Comparison of ENCODE assay signal across 8 cellular contexts in the genomic region with DNA sequence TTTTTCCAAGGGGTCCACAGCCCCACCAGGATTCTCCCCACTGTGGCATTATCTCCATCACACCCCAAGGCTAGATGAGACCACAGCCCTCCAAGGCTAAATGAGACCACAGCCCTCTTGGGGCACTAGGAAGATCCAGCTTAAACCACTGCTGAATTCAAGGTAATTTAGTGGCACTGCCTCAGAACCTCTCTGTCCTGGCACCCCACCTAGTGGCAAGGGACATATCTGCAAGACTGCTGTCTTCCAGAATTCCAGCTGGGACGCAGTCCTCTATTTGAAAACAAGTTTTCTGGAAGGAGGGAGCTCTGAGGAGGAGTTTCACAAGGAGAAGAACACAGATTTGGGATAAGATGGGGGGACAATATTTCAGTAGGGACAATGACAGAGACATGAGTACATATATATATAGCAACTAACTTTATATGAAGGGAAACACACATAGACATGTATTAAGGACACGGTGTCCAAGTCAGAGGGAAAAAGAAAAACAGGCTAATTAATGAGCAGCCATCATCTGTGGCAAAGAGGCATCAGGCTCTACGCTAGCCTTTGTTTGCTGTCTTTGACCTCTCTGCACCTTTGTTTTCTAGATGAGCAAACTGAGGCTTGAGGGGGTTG. TPM values are rescaled to one million over a fixed set of nuclear protein-coding genes. Genes with fewer than 3 reads are reported as not detected.
DNase-seq lines count a peak whose midpoint lies in the region; ATAC-seq and TF ChIP-seq lines count a peak whose summit lies in the region.

No MANE protein-coding gene starts in this region.

- DNase-seq in left ventricle myocardium inferior (no peak), Right ventricle myocardium inferior (ENCODE audit: missing footprints) (no peak), M059J (ENCODE audit: low read depth) (peak; percentile 54), left lung (no peak), midbrain (lab: John Stamatoyannopoulos, UW) (no peak), ascending aorta (ENCODE audit: low spot score in 2 of 2) (no peak)
- peak; percentile 18 for DNase-seq in activated CD4-positive, alpha-beta T cell treated with anti-CD3 and anti-CD28 coated beads, Interleukin-2, amount 10 ng/mL, durations not matched to agents 7 days and 5 days

- no peaks in the 10 kb centered on the region for H3K4me1 ChIP-seq in left ventricle myocardium inferior
- H3K4me1 ChIP-seq in left lung = no peaks in the 10 kb centered on the region
- H3K4me1 ChIP-seq in ascending aorta = no peaks in the 10 kb centered on the region

- peak; percentile 61 for TF ChIP-seq CTCF in left ventricle myocardium inferior (IDR thresholded peaks at IDR 0.05; ENCODE audit: borderline replicate concordance)
- peak; percentile 32 to 43 for TF ChIP-seq CTCF in left lung (IDR thresholded peaks at IDR 0.05)
- TF ChIP-seq CTCF in ascending aorta (IDR thresholded peaks at IDR 0.05) = peak in 1 of 3 experiments; percentile 24

- no peaks in the 10 kb centered on the region for H3K36me3 Mint-ChIP-seq in activated CD4-positive, alpha-beta T cell treated with anti-CD3 and anti-CD28 coated beads, Interleukin-2, amount 10 ng/mL, durations not matched to agents 7 days and 5 days (ENCODE audit: low read depth)

- H3K27ac ChIP-seq in left ventricle myocardium inferior (replicated peaks) (no peak overlapping the region), left lung (no peak overlapping the region), ascending aorta (no peak overlapping the region)

- POLR2A ChIA-PET in activated CD4-positive, alpha-beta T cell treated with anti-CD3 and anti-CD28 coated beads, Interleukin-2, amount 10 ng/mL, durations not matched to agents 7 days and 5 days (lab: Charles Lee) = no interaction called here

- H3K27me3 Mint-ChIP-seq in activated CD4-positive, alpha-beta T cell treated with anti-CD3 and anti-CD28 coated beads, Interleukin-2, amount 10 ng/mL, durations not matched to agents 7 days and 5 days = peaks cover 7% of the 10 kb centered on the region

- H3K9me3 Mint-ChIP-seq in activated CD4-positive, alpha-beta T cell treated with anti-CD3 and anti-CD28 coated beads, Interleukin-2, amount 10 ng/mL, durations not matched to agents 7 days and 5 days = no peaks in the 10 kb centered on the region

- CTCF ChIA-PET in activated CD4-positive, alpha-beta T cell treated with anti-CD3 and anti-CD28 coated beads, Interleukin-2, amount 10 ng/mL, durations not matched to agents 7 days and 5 days (lab: Charles Lee) = interaction anchor here (0.6 to 2.0 kb wide), 2 partner anchors 14 to 205 kb away, joined by 3 to 4 read pairs; no protein-coding TSS in a partner anchor

- H3K27me3 ChIP-seq in left ventricle myocardium inferior (ENCODE audit: low read depth) (no peaks in the 10 kb centered on the region), left lung (no peaks in the 10 kb centered on the region), ascending aorta (no peaks in the 10 kb centered on the region)

- no peak overlapping the region for H3K4me3 Mint-ChIP-seq in activated CD4-positive, alpha-beta T cell treated with anti-CD3 and anti-CD28 coated beads, Interleukin-2, amount 10 ng/mL, durations not matched to agents 7 days and 5 days

- H3K27ac Mint-ChIP-seq in activated CD4-positive, alpha-beta T cell treated with anti-CD3 and anti-CD28 coated beads, Interleukin-2, amount 10 ng/mL, durations not matched to agents 7 days and 5 days = no peak overlapping the region

- H3K4me3 ChIP-seq in left ventricle myocardium inferior = no peak overlapping the region
- H3K4me3 ChIP-seq in left lung = no peak overlapping the region
- no peak overlapping the region for H3K4me3 ChIP-seq in ascending aorta

- intact Hi-C loops in left ventricle myocardium inferior (cut with micrococcal nuclease) = no loop called here
- intact Hi-C loops in Right ventricle myocardium inferior (cut with DNase I) = no loop called here
- intact Hi-C loops in left lung (cut with DNase I) = no loop called here
- intact Hi-C loops in ascending aorta (cut with DNase I) = no loop called here

- H3K9me3 ChIP-seq in left ventricle myocardium inferior (replicated peaks) (no peaks in the 10 kb centered on the region), left lung (no peaks in the 10 kb centered on the region), ascending aorta (no peaks in the 10 kb centered on the region)

- no peaks in the 10 kb centered on the region for H3K4me1 Mint-ChIP-seq in activated CD4-positive, alpha-beta T cell treated with anti-CD3 and anti-CD28 coated beads, Interleukin-2, amount 10 ng/mL, durations not matched to agents 7 days and 5 days

- ATAC-seq in Right ventricle myocardium inferior (no peak), left lung (peak; percentile 66), GM21786 (IDR thresholded peaks at IDR 0.05; ENCODE audit: unreplicated experiment) (no peak)

- H3K36me3 ChIP-seq in left ventricle myocardium inferior = no peaks in the 10 kb centered on the region
- no peaks in the 10 kb centered on the region for H3K36me3 ChIP-seq in left lung
- no peaks in the 10 kb centered on the region for H3K36me3 ChIP-seq in ascending aorta

RNA-seq across cellular contexts. Expression of a gene that starts 9.3 kb away (rescaled TPM):
- total RNA-seq in left ventricle myocardium inferior = 24.1 TPM
- 25.1 TPM for total RNA-seq in Right ventricle myocardium inferior
- total RNA-seq in M059J (2014; rRNA removed; shearing (Covaris generic)) = 123 and 144 TPM in 2 replicates
- 10 to 100 TPM in 1 of 2 experiments, 1 to 10 TPM in 1; 9.7 to 12.5 TPM for total RNA-seq in activated CD4-positive, alpha-beta T cell treated with anti-CD3 and anti-CD28 coated beads, Interleukin-2, amount 10 ng/mL, durations not matched to agents 7 days and 5 days
- total RNA-seq in left lung = 10 to 100 TPM; 33.5 to 37.2 TPM
- total RNA-seq in ascending aorta = 7.8 TPM

RNA-seq across cellular contexts. Expression of a gene that starts 9.6 kb away (rescaled TPM):
- 11.4 TPM for total RNA-seq in left ventricle myocardium inferior
- 23.4 TPM for total RNA-seq in Right ventricle myocardium inferior
- total RNA-seq in M059J (2014; rRNA removed; shearing (Covaris generic)) = 29.9 and 35.0 TPM in 2 replicates
- total RNA-seq in activated CD4-positive, alpha-beta T cell treated with anti-CD3 and anti-CD28 coated beads, Interleukin-2, amount 10 ng/mL, durations not matched to agents 7 days and 5 days = 10 to 100 TPM; 13.9 TPM
- 10 to 100 TPM; 21.1 to 42.5 TPM for total RNA-seq in left lung
- total RNA-seq in ascending aorta = 8.8 TPM

RNA-seq across cellular contexts. Expression of a gene that starts 51.8 kb away (rescaled TPM):
- total RNA-seq in left ventricle myocardium inferior (not detected), Right ventricle myocardium inferior (not detected), left lung (not detected), ascending aorta (not detected)
- total RNA-seq in M059J (2014; rRNA removed; shearing (Covaris generic)) = 23.7 and 25.3 TPM in 2 replicates
- not detected for total RNA-seq in activated CD4-positive, alpha-beta T cell treated with anti-CD3 and anti-CD28 coated beads, Interleukin-2, amount 10 ng/mL, durations not matched to agents 7 days and 5 days

Comparison
In these comparisons a context has a peak if more than half of its experiments do, and no peak if none do; other contexts are left out.
1. DNase-seq: peak in M059J (single experiment) and activated CD4-positive, alpha-beta T cell treated with anti-CD3 and anti-CD28 coated beads, Interleukin-2, amount 10 ng/mL, durations not matched to agents 7 days and 5 days (single experiment); none in left ventricle myocardium inferior (single experiment), Right ventricle myocardium inferior (single experiment), left lung (0 of 2), midbrain (single experiment) and ascending aorta (0 of 2).
2. RNA of a gene that starts 51.8 kb away (total RNA-seq): 23.7 to 25.3 TPM in M059J; not detected in left ventricle myocardium inferior (single experiment), not detected in Right ventricle myocardium inferior (single experiment), not detected in activated CD4-positive, alpha-beta T cell treated with anti-CD3 and anti-CD28 coated beads, Interleukin-2, amount 10 ng/mL, durations not matched to agents 7 days and 5 days, not detected in left lung and not detected in ascending aorta (single experiment); every median in the first group is over 10 times any median in the second.